Comparison of ENCODE assay signal across 1 cellular context in genomic region chr10:74151057-74151878, GRCh38.
TF ChIP-seq lines count a peak whose summit lies in the region.

Gene ADK, plus strand, starts transcription at chr10:74151221. Its CDS starts 58 bp downstream, at chr10:74151279.

TF ChIP-seq in K562, 482 proteins besides CTCF, POLR2A, EP300 and RAD21 (continued from another document and continues in another):
- peak; percentile 72; the same call in 1 of the 2 replicates for TF ChIP-seq E2F3 (CRISPR knock-in tag; IDR thresholded peaks at IDR 0.05)
- no peak for TF ChIP-seq MTA2 (IDR thresholded peaks at IDR 0.05; ENCODE audit: low read depth)
- TF ChIP-seq ARID3A (IDR thresholded peaks at IDR 0.05; ENCODE audit: borderline replicate concordance, low read depth, low read length), result no peak; the same call in 1 of the 2 replicates
- TF ChIP-seq TARDBP (IDR thresholded peaks at IDR 0.05), result peak; percentile 55; the same call in 1 of the 2 replicates
- peak; percentile 85 for TF ChIP-seq MXD1 (CRISPR knock-in tag; IDR thresholded peaks at IDR 0.05; ENCODE audit: borderline replicate concordance, poor library complexity, severe bottlenecking)
- no peak for TF ChIP-seq ZHX1 (conservative IDR thresholded peaks at IDR 0.05; ENCODE audit: low read length)
- TF ChIP-seq ZNF398 (CRISPR knock-in tag; IDR thresholded peaks at IDR 0.05), result no peak
- peak; percentile 48 for TF ChIP-seq FUS (optimal IDR thresholded peaks at IDR 0.05; ENCODE audit: low read depth, low read length)
- peak; percentile 59 for TF ChIP-seq MEIS2 (IDR thresholded peaks at IDR 0.05; ENCODE audit: partially characterized antibody)
- TF ChIP-seq SP1 (CRISPR knock-in tag; IDR thresholded peaks at IDR 0.05), result peak; percentile 98
- TF ChIP-seq SREBF1 (IDR thresholded peaks at IDR 0.05; ENCODE audit: borderline replicate concordance, low read depth, low read length), result no peak
- no peak for TF ChIP-seq TEAD4 (IDR thresholded peaks at IDR 0.05; ENCODE audit: low read length)
- TF ChIP-seq TEAD4 (CRISPR knock-in tag; IDR thresholded peaks at IDR 0.05; ENCODE audit: borderline replicate concordance), result 0 out of 2 replicates have a peak, but pooled peaks have one; percentile 59
- no peak for TF ChIP-seq POLR2H (tag; IDR thresholded peaks at IDR 0.05; ENCODE audit: low read depth)
- peak; percentile 97 for TF ChIP-seq HDGF (IDR thresholded peaks at IDR 0.05)
- no peak for TF ChIP-seq TEAD2 (tag; IDR thresholded peaks at IDR 0.05)
- no peak for TF ChIP-seq ZNF444 (CRISPR knock-in tag; IDR thresholded peaks at IDR 0.05)
- peak; percentile 75 for TF ChIP-seq PRDM10 (IDR thresholded peaks at IDR 0.05; ENCODE audit: partially characterized antibody)
- TF ChIP-seq ZNF318 (IDR thresholded peaks at IDR 0.05; ENCODE audit: borderline replicate concordance in 1 of 2, low read depth in 1 of 2), result no peak
- TF ChIP-seq ELF2 (CRISPR knock-in tag; IDR thresholded peaks at IDR 0.05), result no peak
- peak; percentile 99 for TF ChIP-seq RBBP5 (IDR thresholded peaks at IDR 0.05; ENCODE audit: borderline replicate concordance, insufficient read depth, low read length, poor library complexity, severe bottlenecking)
- TF ChIP-seq TAF9B (IDR thresholded peaks at IDR 0.05; ENCODE audit: partially characterized antibody), result no peak
- TF ChIP-seq TFAM (CRISPR knock-in tag; conservative IDR thresholded peaks at IDR 0.05), result no peak
- TF ChIP-seq EP400 (IDR thresholded peaks at IDR 0.05), result peak; percentile 89; the same call in 1 of the 2 replicates
- no peak for TF ChIP-seq MCM7 (IDR thresholded peaks at IDR 0.05)
- no peak for TF ChIP-seq DMBX1 (CRISPR knock-in tag; IDR thresholded peaks at IDR 0.05; ENCODE audit: borderline replicate concordance)
- peak; percentile 58 for TF ChIP-seq KDM5B (IDR thresholded peaks at IDR 0.05; ENCODE audit: insufficient replicate concordance, low read depth, low read length)
- peak; percentile 88; the same call in 1 of the 2 replicates for TF ChIP-seq ZNF232 (CRISPR knock-in tag; IDR thresholded peaks at IDR 0.05)
- TF ChIP-seq BCL6 (CRISPR knock-in tag; IDR thresholded peaks at IDR 0.05), result no peak
- TF ChIP-seq ZBTB33 (CRISPR knock-in tag; IDR thresholded peaks at IDR 0.05), result peak; percentile 67
- peak; percentile 79; the same call in 1 of the 2 replicates for TF ChIP-seq NR3C1 (CRISPR knock-in tag; IDR thresholded peaks at IDR 0.05)
- TF ChIP-seq XRCC3 (IDR thresholded peaks at IDR 0.05), result no peak
- no peak for TF ChIP-seq SOX6 (IDR thresholded peaks at IDR 0.05)
- no peak for TF ChIP-seq NR2C1 (IDR thresholded peaks at IDR 0.05)
- TF ChIP-seq NR2C1 (tag; IDR thresholded peaks at IDR 0.05), result no peak
- TF ChIP-seq ESRRA (IDR thresholded peaks at IDR 0.05; ENCODE audit: borderline replicate concordance, low read depth), result peak; percentile 61
